ENCODE assay signal across 8 cellular contexts in the genomic region with DNA sequence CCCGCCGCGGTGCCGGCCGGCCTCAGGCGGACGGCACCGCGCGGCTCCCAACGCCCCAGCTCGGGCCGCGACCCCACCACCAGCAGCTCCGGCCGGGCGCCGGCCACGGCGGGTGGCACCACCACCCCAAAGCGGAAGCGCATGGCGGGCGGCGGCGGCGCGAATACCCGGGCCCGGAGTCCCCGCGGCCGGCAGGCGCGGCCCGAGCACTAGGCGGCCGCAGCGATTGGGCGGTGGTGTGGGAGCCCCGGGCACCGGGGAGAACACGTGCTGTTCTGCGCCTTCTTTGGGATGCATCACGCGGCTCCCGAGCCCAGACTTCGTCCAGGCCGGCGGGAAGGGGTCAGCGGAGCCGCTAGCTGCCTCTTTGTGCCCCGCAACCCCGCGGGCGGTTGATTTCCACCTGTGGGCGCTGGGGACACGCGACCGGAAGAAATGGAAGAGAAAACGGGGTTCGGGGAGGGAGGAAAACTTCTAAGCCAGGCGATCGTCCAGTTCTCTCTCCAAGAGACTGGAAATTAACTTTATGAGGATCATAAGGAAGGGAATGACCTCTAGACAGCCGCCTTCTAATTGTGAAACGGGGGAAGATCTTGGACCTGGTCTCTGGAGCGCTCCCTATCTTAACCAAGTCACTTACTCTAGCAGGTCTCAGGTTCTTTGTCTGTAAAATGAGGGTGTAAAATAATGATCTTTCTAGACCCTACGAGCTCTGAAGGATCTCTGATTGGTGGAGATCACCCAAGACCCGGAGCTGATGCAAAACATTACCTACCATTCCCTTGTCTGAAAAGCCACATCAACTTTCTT. TPM values are rescaled to one million over a fixed set of nuclear protein-coding genes. Genes with fewer than 3 reads are reported as not detected.
DNase-seq lines count a peak whose midpoint lies in the region; ATAC-seq and TF ChIP-seq lines count a peak whose summit lies in the region.

A gene (minus strand): TSS at position 165 of the 810 bp plus-strand sequence. CDS start 22 bp downstream, at position 143.

- 0 out of 2 replicates have a peak, but pooled peaks have one; percentile 16 for TF ChIP-seq CTCF in BJ (IDR thresholded peaks at IDR 0.05; ENCODE audit: insufficient read depth, low read depth, low read length)
- no peak for TF ChIP-seq CTCF in lung (IDR thresholded peaks at IDR 0.05; ENCODE audit: control extremely low read depth, extremely low read depth)

- no peaks in the 10 kb centered on the region for H3K27me3 ChIP-seq in BJ (ENCODE audit: control insufficient read depth, insufficient read depth, low read length)
- H3K27me3 ChIP-seq in lung (ENCODE audit: control insufficient read depth, insufficient read depth) = no peaks in the 10 kb centered on the region

- no peaks in the 10 kb centered on the region for H3K36me3 ChIP-seq in BJ (ENCODE audit: control insufficient read depth, insufficient read depth, low read length)
- peaks cover 0 to 1% of the 10 kb centered on the region in 2 donors for H3K36me3 ChIP-seq in lung (ENCODE audit: control insufficient read depth in 2 of 2, insufficient read depth in 2 of 2, low read length in 2 of 2)

- CTCF ChIA-PET in BJ (lab: Yijun Ruan, JAX) = interaction anchor here (0.7 to 1.1 kb wide), 3 partner anchors 32 to 156 kb away, joined by 3 to 4 read pairs (median 3); no protein-coding TSS in a partner anchor

- POLR2A ChIA-PET in BJ (lab: Charles Lee) = no interaction called here

- no peaks in the 10 kb centered on the region for H3K9me3 ChIP-seq in lung (ENCODE audit: control insufficient read depth in 2 of 2, insufficient read depth in 1 of 2, low read length in 1 of 2)

- ATAC-seq in GM19035 (IDR thresholded peaks at IDR 0.05; ENCODE audit: unreplicated experiment) = peak; percentile 70
- ATAC-seq in HG03280 (IDR thresholded peaks at IDR 0.05; ENCODE audit: unreplicated experiment) = peak; percentile 70
- peak; percentile 83 for ATAC-seq in lung (ENCODE audit: insufficient read depth, low FRiP score)

- DNase-seq in BJ (ENCODE audit: low read depth) (peak; percentile 19), NCI-H526 (lab: John Stamatoyannopoulos, UW) (peak; percentile 46 to 87), ecto neural progenitor cell (ENCODE audit: low spot score) (peak; percentile 87), lung (ENCODE audit: low spot score) (peak; percentile 83)
- peak; percentile 57 to 60 for DNase-seq in activated CD4-positive, alpha-beta T cell treated with anti-CD3 and anti-CD28 coated beads, Interleukin-2, amount 50 U/mL, for 48 hours
- peak; percentile 26 to 53 (median 30) for DNase-seq in stimulated activated CD4-positive, alpha-beta T cell treated with anti-CD3 and anti-CD28 coated beads, TNF-alpha, amount 100 ng/mL, for 48 hours (ENCODE audit: low read depth in 3 of 3)

- peak within 1 kb of the TSS; percentile 81 for H3K4me3 ChIP-seq in BJ (ENCODE audit: low read depth, low read length)
- peak within 1 kb of the TSS; percentile 66 for H3K4me3 ChIP-seq in lung

- peak within 1 kb of the TSS; percentile 99 for H3K27ac ChIP-seq in lung (ENCODE audit: low read depth in 1 of 2, low read length in 1 of 2)

- H3K4me1 ChIP-seq in lung (ENCODE audit: control insufficient read depth in 2 of 2, insufficient read depth in 2 of 2, low read length in 2 of 2) = no peaks in the 10 kb centered on the region

- 0% methylated on average over 66 to 69 of the region's 69 CpGs for WGBS in lung, 2 donors

RNA-seq across cellular contexts. Expression of the gene that starts here (rescaled TPM):
- 6.4 and 6.5 TPM in 2 replicates for polyA plus RNA-seq in BJ (2011; rRNA removed)
- 3.2 and 4.3 TPM in 2 replicates for polyA minus RNA-seq in BJ (2011; rRNA and poly(A)+ RNA removed)
- 10 to 100 TPM in 1 of 2 donors, 1 to 10 TPM in 1; 7.0 to 13.3 TPM for total RNA-seq in lung
- 1 to 10 TPM; 2.8 to 3.0 TPM for polyA plus RNA-seq in lung

Comparison
In these comparisons a context has a peak if more than half of its experiments do, and no peak if none do; other contexts are left out.
1. Peak in every context shown above with its lines: DNase-seq, ATAC-seq, H3K4me3 ChIP-seq and H3K27ac ChIP-seq.
2. DNase-seq: peak in every context shown above with its lines; median percentile 87 in ecto neural progenitor cell; 83 in lung; 66 in NCI-H526; 58 in activated CD4-positive, alpha-beta T cell treated with anti-CD3 and anti-CD28 coated beads, Interleukin-2, amount 50 U/mL, for 48 hours; 30 in stimulated activated CD4-positive, alpha-beta T cell treated with anti-CD3 and anti-CD28 coated beads, TNF-alpha, amount 100 ng/mL, for 48 hours; 19 in BJ.